In genomic region chr1:20648438-20648837, GRCh38 we compare ENCODE assay signal across 22 cellular contexts. TPM values are rescaled to one million over a fixed set of nuclear protein-coding genes. Genes with fewer than 3 reads are reported as not detected.
DNase-seq lines count a peak whose midpoint lies in the region; ATAC-seq, FAIRE-seq and TF ChIP-seq lines count a peak whose summit lies in the region.
"Had no signal": no experiment of that assay in that cellular context is flagged by ENCODE, and none has a peak within 500 bp of the region (broad histone marks: within the 10 kb centered on the region; RNA-seq: fewer than 3 reads in every experiment).

No MANE protein-coding gene starts in this region.

- RAD21 ChIA-PET in GM12878 (lab: Charles Lee; ENCODE audit: unreplicated experiment), result no interaction called here

- no peak overlapping the region for H3K4me3 Mint-ChIP-seq in activated naive CD8-positive, alpha-beta T cell treated with anti-CD3 and anti-CD28 coated beads for 36 hours
- H3K4me3 Mint-ChIP-seq in activated naive CD8-positive, alpha-beta T cell treated with anti-CD3 and anti-CD28 coated beads, Interleukin-2, amount 50 U/mL, for 24 hours, result no peak overlapping the region
- H3K4me3 Mint-ChIP-seq: B cell; CD4-positive, CD25-positive, alpha-beta regulatory T cell; CD8-positive, alpha-beta T cell; GM23338; H9 had no signal

- no peak for TF ChIP-seq EP300 in GM12878 (IDR thresholded peaks at IDR 0.05; ENCODE audit: borderline replicate concordance in 1 of 2, control insufficient read depth in 1 of 2, low read depth in 2 of 2, low read length in 2 of 2)

- H3K36me3 ChIP-seq in GM12878 (ENCODE audit: control insufficient read depth in 2 of 2, insufficient read depth in 2 of 2, low read length in 1 of 2) (peaks cover 8 to 20% of the 10 kb centered on the region in 2 experiments; a peak in 3 of 4 replicates), kidney (ENCODE audit: control insufficient read depth in 1 of 2, insufficient read depth in 2 of 2, low read length in 2 of 2) (peaks cover 52 to 55% of the 10 kb centered on the region in 2 donors)

- no peaks in the 10 kb centered on the region for H3K4me1 Mint-ChIP-seq in activated naive CD8-positive, alpha-beta T cell treated with anti-CD3 and anti-CD28 coated beads for 36 hours
- no peaks in the 10 kb centered on the region for H3K4me1 Mint-ChIP-seq in activated naive CD8-positive, alpha-beta T cell treated with anti-CD3 and anti-CD28 coated beads, Interleukin-2, amount 50 U/mL, for 24 hours
- H3K4me1 Mint-ChIP-seq: B cell, GM23338, H9 had no signal

- SMC1A ChIA-PET in GM12878 (lab: Charles Lee; ENCODE audit: uncharacterized antibody, unreplicated experiment), result no interaction called here

- BruUV-seq in GM12878 (replicated peaks; lab: Mats Ljungman, UMichigan), result no TSS peak

- H3K9me3 ChIP-seq in GM12878 (replicated peaks; ENCODE audit: control insufficient read depth, insufficient read depth, low read length) (no peaks in the 10 kb centered on the region), kidney (ENCODE audit: control insufficient read depth in 1 of 2, low read length in 2 of 2) (no peaks in the 10 kb centered on the region)
- H3K9me3 ChIP-seq: BLaER1, Caco-2 had no signal

- H3K27ac ChIP-seq in GM12878 (ENCODE audit: control insufficient read depth, insufficient read depth), result no peak overlapping the region
- H3K27ac ChIP-seq in kidney (ENCODE audit: low read depth in 2 of 2, low read length in 2 of 2), result no peak overlapping the region
- H3K27ac ChIP-seq: 22Rv1, BLaER1, C4-2B had no signal

- 98% methylated on average over 13 of the region's 13 CpGs for WGBS in GM12878 (ENCODE audit: insufficient coverage, insufficient replicate concordance, low lambda C conversion rate, missing lambda C conversion rate)

- FAIRE-seq in GM12891 (lab: Jason Lieb, UNC) (no peak), GM12878 (lab: Jason Lieb, UNC) (no peak), kidney (lab: Jason Lieb, UNC) (no peak)
- FAIRE-seq: A204.1, GM19239 had no signal

- no peaks in the 10 kb centered on the region for H3K27me3 ChIP-seq in GM12878 (replicated peaks in 1 of 2; ENCODE audit: control insufficient read depth in 2 of 2, insufficient read depth in 2 of 2, low read length in 1 of 2)
- H3K27me3 ChIP-seq: BLaER1 had no signal

- H2AFZ ChIP-seq in GM12878 (ENCODE audit: control insufficient read depth, low read depth, low read length), result no peak overlapping the region
- H2AFZ ChIP-seq: GM23338 had no signal

- no peaks in the 10 kb centered on the region for H4K20me1 ChIP-seq in GM12878 (ENCODE audit: control insufficient read depth, insufficient read depth)

- ATAC-seq in activated naive CD8-positive, alpha-beta T cell treated with anti-CD3 and anti-CD28 coated beads, Interleukin-2, amount 50 U/mL, for 24 hours, result no peak
- ATAC-seq in GM12878 (no peak), HG02588 (IDR thresholded peaks at IDR 0.05; ENCODE audit: unreplicated experiment) (no peak)
- ATAC-seq: CD8-positive, alpha-beta T cell; GM23338; HCT116 had no signal

- H3K9ac ChIP-seq in GM12878 (ENCODE audit: control insufficient read depth, insufficient read depth, low read length) (no peak overlapping the region), kidney (ENCODE audit: low read length in 2 of 2) (no peak overlapping the region)
- H3K9ac ChIP-seq: BLaER1 had no signal

- DNase-seq in activated naive CD8-positive, alpha-beta T cell treated with anti-CD3 and anti-CD28 coated beads for 36 hours, result no peak
- DNase-seq in activated naive CD8-positive, alpha-beta T cell treated with anti-CD3 and anti-CD28 coated beads, Interleukin-2, amount 50 U/mL, for 24 hours, result no peak
- DNase-seq in GM12891 (ENCODE audit: insufficient read length, low spot score), result no peak
- DNase-seq in GM12878 (ENCODE audit: low read depth, low spot score), result no peak
- no peak for DNase-seq in kidney
- DNase-seq: Caco-2; CD4-positive, CD25-positive, alpha-beta regulatory T cell; CD8-positive, alpha-beta T cell; DMS153; EL; GDM1; H9 had no signal

- TF ChIP-seq POLR2A in GM12891 (IDR thresholded peaks at IDR 0.05; ENCODE audit: low read depth, low read length) (no peak; the same call in 1 of the 2 replicates), GM12878 (IDR thresholded peaks at IDR 0.05; ENCODE audit: low read depth, low read length) (no peak)

- H3K4me3 ChIP-seq in GM12878 (no peak overlapping the region), kidney (ENCODE audit: low read length in 2 of 2) (no peak overlapping the region)
- H3K4me3 ChIP-seq: BLaER1, GM23338 had no signal

- no peak overlapping the region for H3K4me2 ChIP-seq in GM12878 (ENCODE audit: control insufficient read depth, insufficient read depth)
- H3K4me2 ChIP-seq: BLaER1, GM23338 had no signal

- TF ChIP-seq CTCF in GM12878 (IDR thresholded peaks at IDR 0.05 in 2 of 3, conservative IDR thresholded peaks at IDR 0.05 in 1 of 3; ENCODE audit: control insufficient read depth in 2 of 3, extremely low read depth in 1 of 3, insufficient read depth in 1 of 3, low read depth in 3 of 3, low read length in 3 of 3), result no peak
- no peak for TF ChIP-seq CTCF in kidney (IDR thresholded peaks at IDR 0.05; ENCODE audit: borderline replicate concordance, extremely low read depth, insufficient read depth)

- H3K27me3 Mint-ChIP-seq in activated naive CD8-positive, alpha-beta T cell treated with anti-CD3 and anti-CD28 coated beads for 36 hours, result no peaks in the 10 kb centered on the region
- no peaks in the 10 kb centered on the region for H3K27me3 Mint-ChIP-seq in activated naive CD8-positive, alpha-beta T cell treated with anti-CD3 and anti-CD28 coated beads, Interleukin-2, amount 50 U/mL, for 24 hours
- H3K27me3 Mint-ChIP-seq: B cell; CD4-positive, CD25-positive, alpha-beta regulatory T cell had no signal

- POLR2A ChIA-PET in GM12878 (lab: Charles Lee), result no interaction called here

- no peaks in the 10 kb centered on the region for H3K9me3 Mint-ChIP-seq in activated naive CD8-positive, alpha-beta T cell treated with anti-CD3 and anti-CD28 coated beads for 36 hours
- H3K9me3 Mint-ChIP-seq in activated naive CD8-positive, alpha-beta T cell treated with anti-CD3 and anti-CD28 coated beads, Interleukin-2, amount 50 U/mL, for 24 hours, result no peaks in the 10 kb centered on the region
- H3K9me3 Mint-ChIP-seq: CD4-positive, CD25-positive, alpha-beta regulatory T cell; CD8-positive, alpha-beta T cell; GM23338; H9 had no signal

- no peak for TF ChIP-seq RAD21 in GM12878 (IDR thresholded peaks at IDR 0.05; ENCODE audit: insufficient read depth, low read depth, low read length)

- no peaks in the 10 kb centered on the region for H3K4me1 ChIP-seq in GM12878 (ENCODE audit: control insufficient read depth, insufficient read depth, low read length)
- no peaks in the 10 kb centered on the region for H3K4me1 ChIP-seq in kidney (ENCODE audit: control insufficient read depth in 1 of 2, insufficient read depth in 1 of 2, low read depth in 1 of 2, low read length in 2 of 2)
- H3K4me1 ChIP-seq: BLaER1, Caco-2 had no signal

- in situ Hi-C loops in GM12878 (cut with MboI), result no loop called here

- intact Hi-C loops in GM12878 (cut with micrococcal nuclease; ENCODE audit: unreplicated experiment), result no loop called here
- intact Hi-C loops in kidney (cut with DNase I), result no loop called here

- H3K79me2 ChIP-seq in GM12878 (ENCODE audit: control insufficient read depth, insufficient read depth, low read length), result no peaks in the 10 kb centered on the region

- CTCF ChIA-PET in GM12878 (lab: Yijun Ruan, JAX), result no interaction called here

- H3K27ac Mint-ChIP-seq in activated naive CD8-positive, alpha-beta T cell treated with anti-CD3 and anti-CD28 coated beads for 36 hours, result peak overlapping the region; percentile 47
- no peak overlapping the region for H3K27ac Mint-ChIP-seq in activated naive CD8-positive, alpha-beta T cell treated with anti-CD3 and anti-CD28 coated beads, Interleukin-2, amount 50 U/mL, for 24 hours
- H3K27ac Mint-ChIP-seq: B cell; CD8-positive, alpha-beta T cell; GM23338 had no signal

- H3K36me3 Mint-ChIP-seq in activated naive CD8-positive, alpha-beta T cell treated with anti-CD3 and anti-CD28 coated beads for 36 hours, result peaks cover 13% of the 10 kb centered on the region
- H3K36me3 Mint-ChIP-seq in activated naive CD8-positive, alpha-beta T cell treated with anti-CD3 and anti-CD28 coated beads, Interleukin-2, amount 50 U/mL, for 24 hours (ENCODE audit: low read depth), result peaks cover 32% of the 10 kb centered on the region

RNA-seq across cellular contexts. Expression of gene DDOST, which starts 12.7 kb away (rescaled TPM):
- total RNA-seq in activated naive CD8-positive, alpha-beta T cell treated with anti-CD3 and anti-CD28 coated beads for 36 hours, result 100 to 1,000 TPM; 156 to 164 TPM
- polyA plus RNA-seq in GM12891 (2012; ENCODE audit: low read depth, missing spikeins), result 117 TPM
- total RNA-seq in GM12878 (2013; cell fraction: nucleolus; rRNA removed), result 119 and 129 TPM in 2 replicates
- 245 and 248 TPM in 2 replicates for total RNA-seq in GM12878 (2014; rRNA removed)
- total RNA-seq in GM12878 (2014; rRNA removed; fragmentation: Illumina TruSeq; extraction: Trizol), result 148 and 159 TPM in 2 replicates
- 175 and 194 TPM in 2 replicates for total RNA-seq in GM12878 (2021)
- polyA plus RNA-seq in GM12878 (2011; ENCODE audit: low read depth), result 134 TPM
- polyA plus RNA-seq in GM12878 (2011; rRNA removed), result 146 and 220 TPM in 2 replicates
- polyA plus RNA-seq in GM12878 (2011; cell fraction: cytosol; rRNA removed), result 251 and 279 TPM in 2 replicates
- 64.5 and 72.8 TPM in 2 replicates for polyA plus RNA-seq in GM12878 (2011; cell fraction: nucleus; rRNA removed)
- 161 and 169 TPM in 2 replicates for polyA plus RNA-seq in GM12878 (2012)
- polyA plus RNA-seq in GM12878 (2014; fragmentation: Illumina TruSeq; extraction: Trizol), result 148 and 196 TPM in 2 replicates
- polyA plus RNA-seq in GM12878 (2014; fragmentation: Nextera tagmentation; extraction: Ambion mirVana), result 100 to 1,000 TPM; 100 to 159 TPM
- 206 and 220 TPM in 2 replicates for polyA plus RNA-seq in GM12878 (2014; rRNA removed)
- polyA plus RNA-seq in GM12878 (2016; fragmentation: Nextera tagmentation; extraction: Ambion mirVana), result 100 to 1,000 TPM; 272 to 274 TPM
- 187 and 259 TPM in 2 replicates for polyA minus RNA-seq in GM12878 (2011; rRNA and poly(A)+ RNA removed)
- 60.7 and 64.7 TPM in 2 replicates for polyA minus RNA-seq in GM12878 (2011; cell fraction: cytosol; rRNA and poly(A)+ RNA removed)
- 35.1 and 53.9 TPM in 2 replicates for polyA minus RNA-seq in GM12878 (2011; cell fraction: nucleus; rRNA and poly(A)+ RNA removed)
- 206 TPM for total RNA-seq in kidney
- 146 TPM for polyA plus RNA-seq in kidney (ENCODE audit: insufficient read depth, low read depth, low replicate concordance)

RNA-seq across cellular contexts. Expression of gene PINK1, which starts 15.2 kb away (rescaled TPM):
- total RNA-seq in activated naive CD8-positive, alpha-beta T cell treated with anti-CD3 and anti-CD28 coated beads for 36 hours, result 1 to 10 TPM; 1.9 to 2.1 TPM
- 1.9 TPM for polyA plus RNA-seq in GM12891 (2012; ENCODE audit: low read depth, missing spikeins)
- 1.3 and 1.4 TPM in 2 replicates for total RNA-seq in GM12878 (2013; cell fraction: nucleolus; rRNA removed)
- 2.3 and 2.8 TPM in 2 replicates for total RNA-seq in GM12878 (2014; rRNA removed)
- total RNA-seq in GM12878 (2014; rRNA removed; fragmentation: Illumina TruSeq; extraction: Trizol), result 1.2 TPM in 2 replicates
- 2.4 and 2.5 TPM in 2 replicates for total RNA-seq in GM12878 (2021)
- polyA plus RNA-seq in GM12878 (2011; ENCODE audit: low read depth), result 1.6 TPM
- 1.4 and 1.9 TPM in 2 replicates for polyA plus RNA-seq in GM12878 (2011; rRNA removed)
- 2.2 and 2.8 TPM in 2 replicates for polyA plus RNA-seq in GM12878 (2011; cell fraction: cytosol; rRNA removed)
- polyA plus RNA-seq in GM12878 (2011; cell fraction: nucleus; rRNA removed), result 1.7 and 1.8 TPM in 2 replicates
- polyA plus RNA-seq in GM12878 (2012), result 1.1 and 2.1 TPM in 2 replicates
- 1.4 TPM in 2 replicates for polyA plus RNA-seq in GM12878 (2014; fragmentation: Illumina TruSeq; extraction: Trizol)
- under 1 TPM in 1 of 2 experiments, not detected in 1; 0.42 TPM for polyA plus RNA-seq in GM12878 (2014; fragmentation: Nextera tagmentation; extraction: Ambion mirVana)
- 1.9 and 2.2 TPM in 2 replicates for polyA plus RNA-seq in GM12878 (2014; rRNA removed)
- polyA plus RNA-seq in GM12878 (2016; fragmentation: Nextera tagmentation; extraction: Ambion mirVana), result 1 to 10 TPM; 1.6 to 4.4 TPM
- 1.5 and 1.9 TPM in 2 replicates for polyA minus RNA-seq in GM12878 (2011; rRNA and poly(A)+ RNA removed)
- polyA minus RNA-seq in GM12878 (2011; cell fraction: cytosol; rRNA and poly(A)+ RNA removed), result 0.62 and 1.1 TPM in 2 replicates
- 0.36 and 0.96 TPM in 2 replicates for polyA minus RNA-seq in GM12878 (2011; cell fraction: nucleus; rRNA and poly(A)+ RNA removed)
- 72.7 TPM for total RNA-seq in kidney
- 156 TPM for polyA plus RNA-seq in kidney (ENCODE audit: insufficient read depth, low read depth, low replicate concordance)

RNA-seq across cellular contexts. Expression of gene CDA, which starts 59.5 kb away (rescaled TPM):
- total RNA-seq in activated naive CD8-positive, alpha-beta T cell treated with anti-CD3 and anti-CD28 coated beads for 36 hours, result not detected
- not detected for polyA plus RNA-seq in GM12891 (2012; ENCODE audit: low read depth, missing spikeins)
- not detected in 2 replicates for total RNA-seq in GM12878 (2013; cell fraction: nucleolus; rRNA removed)
- total RNA-seq in GM12878 (2014; rRNA removed) (not detected in 2 replicates), GM12878 (2014; rRNA removed; fragmentation: Illumina TruSeq; extraction: Trizol) (not detected in 2 replicates), GM12878 (2021) (0.21 TPM in 1 of 2 replicates, not detected in the other), kidney (6.0 TPM)
- polyA plus RNA-seq in GM12878 (2011; ENCODE audit: low read depth), result not detected
- polyA plus RNA-seq in GM12878 (2011; rRNA removed) (not detected in 2 replicates), GM12878 (2014; fragmentation: Illumina TruSeq; extraction: Trizol) (not detected in 2 replicates), GM12878 (2014; fragmentation: Nextera tagmentation; extraction: Ambion mirVana) (not detected), GM12878 (2014; rRNA removed) (not detected in 2 replicates), GM12878 (2016; fragmentation: Nextera tagmentation; extraction: Ambion mirVana) (not detected), kidney (ENCODE audit: insufficient read depth, low read depth, low replicate concordance) (29.9 TPM)
- not detected in 2 replicates for polyA plus RNA-seq in GM12878 (2011; cell fraction: cytosol; rRNA removed)
- polyA plus RNA-seq in GM12878 (2011; cell fraction: nucleus; rRNA removed), result not detected in 2 replicates
- not detected in 2 replicates for polyA plus RNA-seq in GM12878 (2012)
- not detected in 2 replicates for polyA minus RNA-seq in GM12878 (2011; rRNA and poly(A)+ RNA removed)
- 1.6 TPM in 1 of 2 replicates, not detected in the other for polyA minus RNA-seq in GM12878 (2011; cell fraction: cytosol; rRNA and poly(A)+ RNA removed)
- polyA minus RNA-seq in GM12878 (2011; cell fraction: nucleus; rRNA and poly(A)+ RNA removed), result 0.36 TPM in 1 of 2 replicates, not detected in the other
- total RNA-seq: B cell; CD4-positive, CD25-positive, alpha-beta regulatory T cell; CD8-positive, alpha-beta T cell; H4 had no signal

Comparison
In these comparisons a context has a peak if more than half of its experiments do, and no peak if none do; other contexts are left out.
1. RNA of gene PINK1, which starts 15.2 kb away (total RNA-seq): 72.7 TPM in kidney (single experiment); 1.2 to 2.8 TPM in GM12878 and 1.9 to 2.1 TPM in activated naive CD8-positive, alpha-beta T cell treated with anti-CD3 and anti-CD28 coated beads for 36 hours; every median in the first group is over 10 times any median in the second.